Comparison of ENCODE assay signal across 9 cellular contexts in the genomic region with DNA sequence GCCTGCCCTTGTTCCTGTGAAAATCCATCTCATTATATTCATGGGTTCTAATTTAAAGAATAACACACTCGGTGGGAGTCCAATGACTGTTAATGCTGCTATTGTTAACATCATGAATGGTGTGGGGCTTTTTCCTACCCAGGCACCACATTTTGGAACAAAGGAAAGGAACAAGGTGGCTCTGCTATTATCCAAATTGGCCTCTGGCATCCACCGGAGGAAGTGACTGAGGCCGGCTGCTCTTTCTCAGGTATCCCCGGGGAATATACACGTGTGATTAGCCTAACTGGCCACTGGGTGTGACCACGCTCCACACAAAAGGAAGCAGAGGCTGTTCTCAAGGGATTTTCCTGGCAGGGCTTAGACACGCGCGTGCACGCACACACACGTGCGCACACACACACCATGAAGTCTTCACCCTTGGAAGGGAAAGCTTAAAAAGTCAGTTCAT.
DNase-seq lines count a peak whose midpoint lies in the region; ATAC-seq and TF ChIP-seq lines count a peak whose summit lies in the region.
"Had no signal": no experiment of that assay in that cellular context is flagged by ENCODE, and none has a peak within 500 bp of the region (broad histone marks: within the 10 kb centered on the region; RNA-seq: fewer than 3 reads in every experiment).

No MANE protein-coding gene starts in this region.

- no peak overlapping the region for H3K4me3 ChIP-seq in upper lobe of right lung
- H3K4me3 ChIP-seq in MM.1S (ENCODE audit: low read length) = no peak overlapping the region
- H3K4me3 ChIP-seq: SJCRH30 had no signal

- intact Hi-C loops in upper lobe of right lung (cut with DNase I) = no loop called here

- H3K9me2 ChIP-seq in MM.1S (replicated peaks; ENCODE audit: insufficient read depth, low read length) = no peaks in the 10 kb centered on the region

- no peaks in the 10 kb centered on the region for H3K9me3 ChIP-seq in upper lobe of right lung
- no peaks in the 10 kb centered on the region for H3K9me3 ChIP-seq in MM.1S (replicated peaks; ENCODE audit: insufficient read depth, low read length)
- H3K9me3 ChIP-seq: SJCRH30 had no signal

- no peak overlapping the region for H3K4me2 ChIP-seq in MM.1S (ENCODE audit: low read depth, low read length)

- H3K4me1 ChIP-seq in upper lobe of right lung (no peaks in the 10 kb centered on the region), MM.1S (ENCODE audit: low read length) (no peaks in the 10 kb centered on the region)
- H3K4me1 ChIP-seq: SJCRH30 had no signal

- no peak overlapping the region for H2AFZ ChIP-seq in MM.1S (ENCODE audit: low read length)

- H3K36me3 ChIP-seq in upper lobe of right lung (no peaks in the 10 kb centered on the region), MM.1S (replicated peaks; ENCODE audit: insufficient read depth, low read length) (no peaks in the 10 kb centered on the region)
- H3K36me3 ChIP-seq: SJCRH30 had no signal

- peak; percentile 52 for ATAC-seq in upper lobe of right lung

- no peaks in the 10 kb centered on the region for H4K20me1 ChIP-seq in MM.1S (ENCODE audit: insufficient read depth, low read length)

- H3K79me2 ChIP-seq in MM.1S (ENCODE audit: low read length) = no peaks in the 10 kb centered on the region

- no peak overlapping the region for H3K9ac ChIP-seq in MM.1S (ENCODE audit: low read length)

- TF ChIP-seq CTCF in upper lobe of right lung (IDR thresholded peaks at IDR 0.05) (peak; percentile 23), MM.1S (IDR thresholded peaks at IDR 0.05; ENCODE audit: low read length) (no peak)

- H3K27ac ChIP-seq in upper lobe of right lung (no peak overlapping the region), MM.1S (ENCODE audit: low read length) (no peak overlapping the region)
- H3K27ac ChIP-seq: SJCRH30 had no signal

- H3K27me3 ChIP-seq in upper lobe of right lung = no peaks in the 10 kb centered on the region
- H3K27me3 ChIP-seq in MM.1S (replicated peaks; ENCODE audit: insufficient read depth, low read length) = no peaks in the 10 kb centered on the region
- H3K27me3 ChIP-seq: SJCRH30 had no signal

- DNase-seq in NCI-H524 (lab: John Stamatoyannopoulos, UW) (peak; percentile 23 to 75), NCI-H524 treated with DMSO at 0.1 percent for 48 hours (lab: John Stamatoyannopoulos, UW) (no peak), SW480 (ENCODE audit: low spot score) (peak; percentile 67), inferior parietal cortex (ENCODE audit: extremely low spot score) (peak; percentile 21), upper lobe of right lung (no peak), A172 (ENCODE audit: low spot score) (no peak), MM.1S (no peak), putamen (ENCODE audit: low spot score) (no peak)

- no peaks in the 10 kb centered on the region for H3F3A ChIP-seq in MM.1S (ENCODE audit: insufficient read depth, low read length)

Comparison
In these comparisons a context has a peak if more than half of its experiments do, and no peak if none do; other contexts are left out.
1. DNase-seq: peak in NCI-H524 (2 of 2), SW480 (single experiment) and inferior parietal cortex (single experiment); none in NCI-H524 treated with DMSO at 0.1 percent for 48 hours (single experiment), upper lobe of right lung (single experiment), A172 (single experiment), MM.1S (single experiment) and putamen (single experiment).